ENCODE assay signal across 18 cellular contexts in genomic region chr10:110704906-110705476, GRCh38.
"Had no signal": no experiment of that assay in that cellular context is flagged by ENCODE, and none has a peak within 500 bp of the region (broad histone marks: within the 10 kb centered on the region; RNA-seq: fewer than 3 reads in every experiment).

No MANE protein-coding gene starts in this region.

- DNase-seq: activated CD4-positive, alpha-beta memory T cell treated with anti-CD3 and anti-CD28 coated beads, Interleukin-2, amount 10 ng/mL, durations not matched to agents 7 days and 5 days; activated CD4-positive, alpha-beta T cell treated with anti-CD3 and anti-CD28 coated beads for 48 hours; activated CD4-positive, CD25-positive, alpha-beta regulatory T cell; activated CD8-positive, alpha-beta memory T cell treated with anti-CD3 and anti-CD28 coated beads, Interleukin-2, amount 10 ng/mL, durations not matched to agents 7 days and 5 days; amniotic stem cell; central memory CD4-positive, alpha-beta T cell; kidney; midbrain; nephron progenitor cell; occipital lobe; right cardiac atrium; stimulated activated CD4-positive, alpha-beta T cell treated with anti-CD3 and anti-CD28 coated beads, Interleukin-4, amount 100 ng/mL, for 24 hours; T-cell; testis had no signal

- H3K27ac ChIP-seq: prostate gland, testis had no signal

- H3K9me3 ChIP-seq: prostate gland, testis had no signal

- H3K27me3 ChIP-seq: testis had no signal

- FAIRE-seq: frontal cortex, kidney had no signal

- ATAC-seq: activated CD8-positive, alpha-beta memory T cell treated with anti-CD3 and anti-CD28 coated beads, Interleukin-2, amount 10 ng/mL, durations not matched to agents 7 days and 5 days; left lobe of liver; right cardiac atrium; stimulated activated memory B cell treated with anti-CD40 and anti-IgM and Interleukin-4, amounts not matched to agents 10 μg/mL and 1 μg/mL and 100 μg/mL, for 72 hours; T-cell had no signal

- H3K4me1 ChIP-seq: prostate gland, testis had no signal

- H3K36me3 ChIP-seq: prostate gland had no signal

- H3K4me3 ChIP-seq: prostate gland, testis had no signal
